13 cellular contexts compared by ENCODE assay signal in genomic region chr20:25314497-25315417, GRCh38.
DNase-seq lines count a peak whose midpoint lies in the region; ATAC-seq and TF ChIP-seq lines count a peak whose summit lies in the region.
"Had no signal": no experiment of that assay in that cellular context is flagged by ENCODE, and none has a peak within 500 bp of the region (broad histone marks: within the 10 kb centered on the region; RNA-seq: fewer than 3 reads in every experiment).

No MANE protein-coding gene starts in this region.

- no peak for TF ChIP-seq POLR2A in suprapubic skin (IDR thresholded peaks at IDR 0.05)

- peaks cover 2% of the 10 kb centered on the region for H3K36me3 Mint-ChIP-seq in activated CD4-positive, alpha-beta T cell treated with anti-CD3 and anti-CD28 coated beads, Interleukin-2, amount 10 ng/mL, durations not matched to agents 7 days and 5 days (ENCODE audit: low read depth)
- peaks cover 6% of the 10 kb centered on the region for H3K36me3 Mint-ChIP-seq in activated CD4-positive, alpha-beta T cell treated with anti-CD3 and anti-CD28 coated beads for 36 hours (ENCODE audit: low read depth)

- H3K27me3 Mint-ChIP-seq in activated CD4-positive, alpha-beta T cell treated with anti-CD3 and anti-CD28 coated beads, Interleukin-2, amount 10 ng/mL, durations not matched to agents 7 days and 5 days, result no peaks in the 10 kb centered on the region
- H3K27me3 Mint-ChIP-seq in activated CD4-positive, alpha-beta T cell treated with anti-CD3 and anti-CD28 coated beads for 36 hours, result no peaks in the 10 kb centered on the region

- no peak for ATAC-seq in activated CD4-positive, alpha-beta T cell treated with anti-CD3 and anti-CD28 coated beads for 36 hours
- no peak for ATAC-seq in left lung
- ATAC-seq in GM18870 (IDR thresholded peaks at IDR 0.05; ENCODE audit: unreplicated experiment), result no peak
- no peak for ATAC-seq in GM19328 (IDR thresholded peaks at IDR 0.05; ENCODE audit: unreplicated experiment)
- ATAC-seq: heart left ventricle had no signal

- no peak for TF ChIP-seq EP300 in suprapubic skin (IDR thresholded peaks at IDR 0.05)

- TF ChIP-seq CTCF in left lung (IDR thresholded peaks at IDR 0.05) (no peak), suprapubic skin (IDR thresholded peaks at IDR 0.05) (no peak)

- no peaks in the 10 kb centered on the region for H3K27me3 ChIP-seq in left lung
- no peaks in the 10 kb centered on the region for H3K27me3 ChIP-seq in suprapubic skin
- H3K27me3 ChIP-seq: cardiac muscle cell, heart left ventricle had no signal

- 91% methylated on average over 16 of the region's 17 CpGs for WGBS in suprapubic skin

- H3K36me3 ChIP-seq in left lung, result peaks cover 0 to 25% of the 10 kb centered on the region in 2 donors
- H3K36me3 ChIP-seq in suprapubic skin, result peaks cover 19% of the 10 kb centered on the region
- H3K36me3 ChIP-seq: cardiac muscle cell had no signal

- H3K27ac Mint-ChIP-seq in activated CD4-positive, alpha-beta T cell treated with anti-CD3 and anti-CD28 coated beads, Interleukin-2, amount 10 ng/mL, durations not matched to agents 7 days and 5 days, result peak overlapping the region; percentile 19
- H3K27ac Mint-ChIP-seq in activated CD4-positive, alpha-beta T cell treated with anti-CD3 and anti-CD28 coated beads for 36 hours, result no peak overlapping the region

- DNase-seq in activated CD4-positive, alpha-beta T cell treated with anti-CD3 and anti-CD28 coated beads, Interleukin-2, amount 10 ng/mL, durations not matched to agents 7 days and 5 days, result no peak
- no peak for DNase-seq in activated CD4-positive, alpha-beta T cell treated with anti-CD3 and anti-CD28 coated beads for 36 hours
- DNase-seq in SK-MEL-5 (ENCODE audit: low read depth, low spot score), result peak; percentile 62
- DNase-seq in left lung, result peak; percentile 26 to 62
- peak; percentile 45 to 71 for DNase-seq in suprapubic skin (ENCODE audit: low spot score in 2 of 2)
- no peak for DNase-seq in SKM-1 treated with dmso at 0.1 percent for 144 hours (lab: John Stamatoyannopoulos, UW; ENCODE audit: unreplicated experiment)
- DNase-seq: activated CD4-positive, alpha-beta T cell treated with anti-CD3 and anti-CD28 coated beads for 48 hours; NCI-H2107 had no signal

- no peak overlapping the region for H3K27ac ChIP-seq in left lung
- no peak overlapping the region for H3K27ac ChIP-seq in suprapubic skin
- H3K27ac ChIP-seq: cardiac muscle cell, epithelial cell of prostate had no signal

- H3K4me3 ChIP-seq in left lung (no peak overlapping the region), suprapubic skin (no peak overlapping the region)
- H3K4me3 ChIP-seq: cardiac muscle cell, heart left ventricle had no signal

- in situ Hi-C loops in SK-MEL-5 (cut with HindIII; ENCODE audit: low pct_unique_long_range_greater_than_20kb, low sequenced_read_pairs), result no loop called here

- POLR2A ChIA-PET in activated CD4-positive, alpha-beta T cell treated with anti-CD3 and anti-CD28 coated beads, Interleukin-2, amount 10 ng/mL, durations not matched to agents 7 days and 5 days (lab: Charles Lee), result no interaction called here
- POLR2A ChIA-PET in activated CD4-positive, alpha-beta T cell treated with anti-CD3 and anti-CD28 coated beads for 36 hours (lab: Charles Lee), result no interaction called here

- intact Hi-C loops in activated CD4-positive, alpha-beta T cell treated with anti-CD3 and anti-CD28 coated beads for 36 hours (cut with DNase I, micrococcal nuclease), result loop anchor here in 1 of 2 experiments (5.0 to 10.0 kb wide), 3 partner anchors 257 to 367 kb away; partner anchors contain the start of genes ACSS1, CST7 and NANP
- intact Hi-C loops in left lung (cut with DNase I), result no loop called here

- H3K4me1 ChIP-seq in left lung (peaks cover 7 to 50% of the 10 kb centered on the region in 2 donors), suprapubic skin (peaks cover 28% of the 10 kb centered on the region)

- H3K9me3 Mint-ChIP-seq in activated CD4-positive, alpha-beta T cell treated with anti-CD3 and anti-CD28 coated beads, Interleukin-2, amount 10 ng/mL, durations not matched to agents 7 days and 5 days, result no peaks in the 10 kb centered on the region
- H3K9me3 Mint-ChIP-seq in activated CD4-positive, alpha-beta T cell treated with anti-CD3 and anti-CD28 coated beads for 36 hours (ENCODE audit: low read depth), result no peaks in the 10 kb centered on the region

- no peaks in the 10 kb centered on the region for H3K9me3 ChIP-seq in left lung
- no peaks in the 10 kb centered on the region for H3K9me3 ChIP-seq in suprapubic skin
- H3K9me3 ChIP-seq: heart left ventricle had no signal

- peaks cover 44% of the 10 kb centered on the region for H3K4me1 Mint-ChIP-seq in activated CD4-positive, alpha-beta T cell treated with anti-CD3 and anti-CD28 coated beads, Interleukin-2, amount 10 ng/mL, durations not matched to agents 7 days and 5 days
- H3K4me1 Mint-ChIP-seq in activated CD4-positive, alpha-beta T cell treated with anti-CD3 and anti-CD28 coated beads for 36 hours, result peaks cover 28% of the 10 kb centered on the region

- H3K4me3 Mint-ChIP-seq in activated CD4-positive, alpha-beta T cell treated with anti-CD3 and anti-CD28 coated beads, Interleukin-2, amount 10 ng/mL, durations not matched to agents 7 days and 5 days, result no peak overlapping the region
- no peak overlapping the region for H3K4me3 Mint-ChIP-seq in activated CD4-positive, alpha-beta T cell treated with anti-CD3 and anti-CD28 coated beads for 36 hours

- CTCF ChIA-PET in activated CD4-positive, alpha-beta T cell treated with anti-CD3 and anti-CD28 coated beads, Interleukin-2, amount 10 ng/mL, durations not matched to agents 7 days and 5 days (lab: Charles Lee), result interaction anchor here (0.5 to 1.0 kb wide), 4 partner anchors 25 to 278 kb away, joined by 3 read pairs; no protein-coding TSS in a partner anchor
- CTCF ChIA-PET in activated CD4-positive, alpha-beta T cell treated with anti-CD3 and anti-CD28 coated beads for 36 hours (lab: Charles Lee), result no interaction called here

Comparison
In these comparisons a context has a peak if more than half of its experiments do, and no peak if none do; other contexts are left out.
1. DNase-seq: peak in SK-MEL-5 (single experiment), left lung (2 of 2) and suprapubic skin (2 of 2); none in activated CD4-positive, alpha-beta T cell treated with anti-CD3 and anti-CD28 coated beads, Interleukin-2, amount 10 ng/mL, durations not matched to agents 7 days and 5 days (single experiment), activated CD4-positive, alpha-beta T cell treated with anti-CD3 and anti-CD28 coated beads for 36 hours (single experiment) and SKM-1 treated with dmso at 0.1 percent for 144 hours (single experiment).